20 cellular contexts compared by ENCODE assay signal in genomic region chr12:111100554-111100953, GRCh38.
"Had no signal": no experiment of that assay in that cellular context is flagged by ENCODE, and none has a peak within 500 bp of the region (broad histone marks: within the 10 kb centered on the region; RNA-seq: fewer than 3 reads in every experiment).

No MANE protein-coding gene starts in this region.

- ATAC-seq: left colon; natural killer cell treated with Interleukin-12 subunit alpha and Interleukin-12 subunit beta and Interleukin-15 and Interleukin-18, amount 100 ng/mL, for 72 hours; pancreas; psoas muscle; stimulated activated naive CD8-positive, alpha-beta T cell treated with anti-CD3 and anti-CD28 coated beads, Interleukin-15, Interleukin-2, amounts not matched to agents 100 U/mL and 50 U/mL, for 24 hours had no signal

- H3K9me3 ChIP-seq: neutrophil, pancreas, psoas muscle, right atrium auricular region, upper lobe of left lung had no signal

- H3K27me3 ChIP-seq: neutrophil, pancreas, right atrium auricular region, upper lobe of left lung had no signal

- H3K27ac ChIP-seq: neutrophil, pancreas, psoas muscle, right atrium auricular region, upper lobe of left lung had no signal

- H3K4me3 ChIP-seq: pancreas, psoas muscle, right atrium auricular region, upper lobe of left lung had no signal

- H3K36me3 ChIP-seq: neutrophil, pancreas, right atrium auricular region, upper lobe of left lung had no signal

- DNase-seq: activated CD4-positive, alpha-beta T cell treated with anti-CD3 and anti-CD28 coated beads, Interleukin-2, amount 50 U/mL, for 1 hour; activated CD4-positive, CD25-positive, alpha-beta regulatory T cell treated with anti-CD3 and anti-CD28 coated beads, Interleukin-2, amount 50 U/mL, for 72 hours; activated CD8-positive, alpha-beta memory T cell treated with anti-CD3 and anti-CD28 coated beads for 24 hours; activated CD8-positive, alpha-beta memory T cell treated with anti-CD3 and anti-CD28 coated beads, Interleukin-2, amount 50 U/mL, for 4 hours; activated naive CD4-positive, alpha-beta T cell treated with Interleukin-2 at 50 U/mL for 16 hours; activated naive CD8-positive, alpha-beta T cell treated with anti-CD3 and anti-CD28 coated beads for 36 hours; activated T-cell treated with anti-CD3 and anti-CD28 coated beads, Interleukin-2, amount 50 U/mL, for 24 hours; cerebellar nuclear complex; effector CD4-positive, alpha-beta T cell; erythroblast; foreskin fibroblast; left colon; pancreas; psoas muscle; stimulated activated CD4-positive, alpha-beta T cell treated with anti-CD3 and anti-CD28 coated beads, Interleukin-4, amount 100 ng/mL, for 24 hours; stimulated activated naive CD8-positive, alpha-beta T cell treated with anti-CD3 and anti-CD28 coated beads, Interleukin-15, Interleukin-2, amounts not matched to agents 100 U/mL and 50 U/mL, for 24 hours had no signal
